In genomic region chr1:66303646-66304045, GRCh38 we compare ENCODE assay signal across 21 cellular contexts.
"Had no signal": no experiment of that assay in that cellular context is flagged by ENCODE, and none has a peak within 500 bp of the region (broad histone marks: within the 10 kb centered on the region; RNA-seq: fewer than 3 reads in every experiment).

No MANE protein-coding gene starts in this region.

- H3K36me3 ChIP-seq: esophagus muscularis mucosa, neutrophil, pancreas, right atrium auricular region, suprapubic skin, transverse colon, upper lobe of right lung, uterus had no signal

- DNase-seq: dermis blood vessel endothelial cell; effector memory CD4-positive, alpha-beta T cell; head of caudate nucleus; kidney; mesenchymal stem cell; pancreas; stimulated activated CD4-positive, alpha-beta T cell treated with anti-CD3 and anti-CD28 coated beads, Interleukin-15, amount 100 ng/mL, for 24 hours; stimulated activated CD4-positive, alpha-beta T cell treated with anti-CD3 and anti-CD28 coated beads, Interleukin-2, amount 100 ng/mL, for 48 hours; stimulated activated naive B cell treated with anti-CD40 and anti-IgM and Interleukin-4, amounts not matched to agents 10 μg/mL and 1 μg/mL and 100 μg/mL, for 72 hours; transverse colon; upper lobe of right lung; uterus had no signal

- H3K27ac ChIP-seq: coronary artery, esophagus muscularis mucosa, neutrophil, pancreas, suprapubic skin, transverse colon, upper lobe of right lung, uterus had no signal

- H3K4me3 ChIP-seq: coronary artery, esophagus muscularis mucosa, lung, pancreas, right atrium auricular region, skin epidermis, suprapubic skin, transverse colon, upper lobe of right lung, uterus had no signal

- FAIRE-seq: endothelial cell of umbilical vein, frontal cortex, kidney, pancreas had no signal

- H3K9me3 ChIP-seq: esophagus muscularis mucosa, neutrophil, pancreas, right atrium auricular region, suprapubic skin, transverse colon, upper lobe of right lung, uterus had no signal

- H3K4me1 ChIP-seq: pancreas, uterus had no signal

- H3K27me3 ChIP-seq: esophagus muscularis mucosa, neutrophil, right atrium auricular region, suprapubic skin, transverse colon, upper lobe of right lung, uterus had no signal
